In the genomic region with DNA sequence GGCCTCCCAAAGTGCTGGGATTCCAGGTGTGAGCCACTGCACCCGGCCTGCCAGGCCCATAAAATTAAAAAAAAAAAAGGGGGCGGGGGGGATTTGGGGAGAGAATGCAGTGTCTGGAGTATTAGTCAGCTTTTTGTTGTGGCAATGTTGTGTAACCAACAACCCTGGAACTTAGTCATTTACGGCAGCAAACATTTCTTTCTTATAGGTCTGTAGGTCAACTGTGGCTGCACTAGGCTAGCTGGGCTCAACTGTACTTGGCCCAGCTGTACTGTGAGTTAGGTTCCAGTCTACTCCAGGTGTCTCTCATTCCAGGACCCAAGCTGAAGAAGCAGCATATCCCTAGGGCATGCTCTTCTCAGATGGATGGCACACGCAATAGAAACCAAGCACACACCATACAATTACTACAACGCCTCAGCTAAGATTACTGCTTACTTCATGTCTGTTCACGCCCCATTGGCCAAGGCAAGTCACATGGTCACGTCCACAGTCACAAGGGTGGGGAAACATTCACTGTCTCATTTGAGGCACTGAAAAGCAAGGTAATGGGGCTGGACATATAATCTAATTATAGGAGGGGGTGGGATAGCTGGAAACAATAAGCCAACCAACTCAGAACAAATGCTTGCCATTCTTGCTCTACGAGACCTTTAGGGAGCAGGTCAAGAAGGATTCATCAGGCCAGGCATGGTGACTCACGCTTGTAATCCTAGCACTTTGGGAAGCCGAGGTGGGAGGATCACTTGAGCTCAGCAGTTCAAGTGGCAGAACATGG, we compare ENCODE assay signal across 1 cellular context.
TF ChIP-seq lines count a peak whose summit lies in the region.

No MANE protein-coding gene starts in this region.

TF ChIP-seq in K562, 482 proteins besides CTCF, POLR2A, EP300 and RAD21 (continued from another document and continues in another):
- peak; percentile 62; the same call in 1 of the 2 replicates for TF ChIP-seq JUN (IDR thresholded peaks at IDR 0.05; ENCODE audit: borderline replicate concordance, low read depth, low read length)
- no peak for TF ChIP-seq JUN (CRISPR knock-in tag; IDR thresholded peaks at IDR 0.05; ENCODE audit: borderline replicate concordance)
- no peak for TF ChIP-seq TEAD1 (CRISPR knock-in tag; IDR thresholded peaks at IDR 0.05)
- TF ChIP-seq, protein P1, sequence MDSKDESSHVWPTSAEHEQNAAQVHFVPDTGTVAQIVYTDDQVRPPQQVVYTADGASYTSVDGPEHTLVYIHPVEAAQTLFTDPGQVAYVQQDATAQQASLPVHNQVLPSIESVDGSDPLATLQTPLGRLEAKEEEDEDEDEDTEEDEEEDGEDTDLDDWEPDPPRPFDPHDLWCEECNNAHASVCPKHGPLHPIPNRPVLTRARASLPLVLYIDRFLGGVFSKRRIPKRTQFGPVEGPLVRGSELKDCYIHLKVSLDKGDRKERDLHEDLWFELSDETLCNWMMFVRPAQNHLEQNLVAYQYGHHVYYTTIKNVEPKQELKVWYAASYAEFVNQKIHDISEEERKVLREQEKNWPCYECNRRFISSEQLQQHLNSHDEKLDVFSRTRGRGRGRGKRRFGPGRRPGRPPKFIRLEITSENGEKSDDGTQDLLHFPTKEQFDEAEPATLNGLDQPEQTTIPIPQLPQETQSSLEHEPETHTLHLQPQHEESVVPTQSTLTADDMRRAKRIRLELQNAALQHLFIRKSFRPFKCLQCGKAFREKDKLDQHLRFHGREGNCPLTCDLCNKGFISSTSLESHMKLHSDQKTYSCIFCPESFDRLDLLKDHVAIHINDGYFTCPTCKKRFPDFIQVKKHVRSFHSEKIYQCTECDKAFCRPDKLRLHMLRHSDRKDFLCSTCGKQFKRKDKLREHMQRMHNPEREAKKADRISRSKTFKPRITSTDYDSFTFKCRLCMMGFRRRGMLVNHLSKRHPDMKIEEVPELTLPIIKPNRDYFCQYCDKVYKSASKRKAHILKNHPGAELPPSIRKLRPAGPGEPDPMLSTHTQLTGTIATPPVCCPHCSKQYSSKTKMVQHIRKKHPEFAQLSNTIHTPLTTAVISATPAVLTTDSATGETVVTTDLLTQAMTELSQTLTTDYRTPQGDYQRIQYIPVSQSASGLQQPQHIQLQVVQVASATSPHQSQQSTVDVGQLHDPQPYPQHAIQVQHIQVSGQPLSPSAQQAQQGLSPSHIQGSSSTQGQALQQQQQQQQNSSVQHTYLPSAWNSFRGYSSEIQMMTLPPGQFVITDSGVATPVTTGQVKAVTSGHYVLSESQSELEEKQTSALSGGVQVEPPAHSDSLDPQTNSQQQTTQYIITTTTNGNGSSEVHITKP (IDR thresholded peaks at IDR 0.05; ENCODE audit: partially characterized antibody), result peak; percentile 5
- no peak for TF ChIP-seq CCAR2 (IDR thresholded peaks at IDR 0.05; ENCODE audit: low read depth, low read length)
- TF ChIP-seq NCOR1 (IDR thresholded peaks at IDR 0.05), result no peak
- TF ChIP-seq RAD51 (IDR thresholded peaks at IDR 0.05; ENCODE audit: borderline replicate concordance, low read depth), result peak; percentile 94
- TF ChIP-seq, protein P2, sequence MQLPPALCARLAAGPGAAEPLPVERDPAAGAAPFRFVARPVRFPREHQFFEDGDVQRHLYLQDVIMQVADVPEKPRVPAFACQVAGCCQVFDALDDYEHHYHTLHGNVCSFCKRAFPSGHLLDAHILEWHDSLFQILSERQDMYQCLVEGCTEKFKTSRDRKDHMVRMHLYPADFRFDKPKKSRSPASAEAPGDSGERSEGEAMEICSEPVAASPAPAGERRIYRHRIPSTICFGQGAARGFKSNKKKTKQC (CRISPR knock-in tag; IDR thresholded peaks at IDR 0.05), result no peak
- TF ChIP-seq ZNF764 (CRISPR knock-in tag; IDR thresholded peaks at IDR 0.05; ENCODE audit: low read depth), result peak; percentile 88
- TF ChIP-seq, protein P3, sequence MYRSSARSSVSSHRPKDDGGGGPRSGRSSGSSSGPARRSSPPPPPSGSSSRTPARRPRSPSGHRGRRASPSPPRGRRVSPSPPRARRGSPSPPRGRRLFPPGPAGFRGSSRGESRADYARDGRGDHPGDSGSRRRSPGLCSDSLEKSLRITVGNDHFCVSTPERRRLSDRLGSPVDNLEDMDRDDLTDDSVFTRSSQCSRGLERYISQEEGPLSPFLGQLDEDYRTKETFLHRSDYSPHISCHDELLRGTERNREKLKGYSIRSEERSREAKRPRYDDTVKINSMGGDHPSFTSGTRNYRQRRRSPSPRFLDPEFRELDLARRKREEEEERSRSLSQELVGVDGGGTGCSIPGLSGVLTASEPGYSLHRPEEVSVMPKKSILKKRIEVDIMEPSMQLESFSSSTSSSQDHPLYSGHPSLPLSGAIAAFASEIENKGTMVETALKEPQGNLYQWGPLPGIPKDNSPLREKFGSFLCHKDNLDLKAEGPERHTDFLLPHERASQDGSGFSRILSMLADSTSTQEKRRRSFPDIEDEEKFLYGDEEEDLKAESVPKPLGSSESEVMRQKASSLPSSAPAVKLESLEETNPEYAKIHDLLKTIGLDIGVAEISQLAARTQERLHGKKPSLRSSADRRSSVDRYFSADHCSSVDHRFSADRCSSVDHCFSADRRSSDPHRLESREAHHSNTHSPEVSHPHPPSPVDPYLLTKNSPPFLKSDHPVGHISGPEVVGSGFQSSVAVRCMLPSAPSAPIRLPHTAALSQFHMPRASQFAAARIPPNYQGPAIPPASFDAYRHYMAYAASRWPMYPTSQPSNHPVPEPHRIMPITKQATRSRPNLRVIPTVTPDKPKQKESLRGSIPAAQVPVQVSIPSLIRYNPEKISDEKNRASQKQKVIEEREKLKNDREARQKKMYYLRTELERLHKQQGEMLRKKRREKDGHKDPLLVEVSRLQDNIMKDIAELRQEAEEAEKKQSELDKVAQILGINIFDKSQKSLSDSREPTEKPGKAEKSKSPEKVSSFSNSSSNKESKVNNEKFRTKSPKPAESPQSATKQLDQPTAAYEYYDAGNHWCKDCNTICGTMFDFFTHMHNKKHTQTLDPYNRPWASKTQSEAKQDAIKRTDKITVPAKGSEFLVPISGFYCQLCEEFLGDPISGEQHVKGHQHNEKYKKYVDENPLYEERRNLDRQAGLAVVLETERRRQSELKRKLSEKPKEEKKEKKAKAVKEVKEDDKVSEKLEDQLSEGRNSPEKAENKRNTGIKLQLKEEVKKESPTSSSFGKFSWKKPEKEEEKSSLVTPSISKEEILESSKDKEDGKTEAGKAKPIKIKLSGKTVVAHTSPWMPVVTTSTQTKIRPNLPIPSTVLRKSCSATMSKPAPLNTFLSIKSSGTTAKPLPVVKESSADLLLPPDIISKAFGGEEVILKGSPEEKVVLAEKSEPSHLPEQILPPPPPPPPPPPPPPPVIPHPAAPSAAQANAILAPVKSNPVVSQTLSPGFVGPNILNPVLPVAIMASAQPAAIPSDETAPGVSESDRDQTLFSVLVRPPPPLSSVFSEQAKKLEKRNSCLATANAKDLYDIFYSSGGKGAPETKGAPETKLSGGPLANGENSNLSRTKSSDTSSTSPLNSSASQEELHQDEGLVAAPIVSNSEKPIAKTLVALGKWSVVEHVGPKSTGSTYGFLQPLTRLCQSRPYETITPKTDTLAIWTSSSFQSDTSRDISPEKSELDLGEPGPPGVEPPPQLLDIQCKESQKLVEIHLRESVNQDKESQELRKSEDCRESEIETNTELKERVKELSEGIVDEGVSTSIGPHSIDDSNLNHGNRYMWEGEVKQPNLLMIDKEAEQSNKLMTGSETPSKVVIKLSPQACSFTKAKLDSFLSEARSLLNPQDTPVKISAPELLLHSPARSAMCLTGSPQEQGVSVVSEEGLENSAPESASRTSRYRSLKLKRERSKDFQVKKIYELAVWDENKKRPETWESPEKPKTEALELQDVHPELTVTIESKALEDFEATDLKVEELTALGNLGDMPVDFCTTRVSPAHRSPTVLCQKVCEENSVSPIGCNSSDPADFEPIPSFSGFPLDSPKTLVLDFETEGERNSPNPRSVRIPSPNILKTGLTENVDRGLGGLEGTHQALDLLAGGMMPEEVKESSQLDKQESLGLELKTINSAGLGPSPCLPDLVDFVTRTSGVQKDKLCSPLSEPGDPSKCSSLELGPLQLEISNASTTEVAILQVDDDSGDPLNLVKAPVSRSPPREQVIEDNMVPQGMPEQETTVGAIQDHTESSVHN (IDR thresholded peaks at IDR 0.05; ENCODE audit: borderline replicate concordance in 1 of 2, low read depth in 1 of 2), result no peak
- no peak for TF ChIP-seq HNRNPUL1 (IDR thresholded peaks at IDR 0.05; ENCODE audit: low read length)
- TF ChIP-seq ZNF24 (IDR thresholded peaks at IDR 0.05), result 0 out of 2 replicates have a peak, but pooled peaks have one; percentile 32
- TF ChIP-seq, protein P4, sequence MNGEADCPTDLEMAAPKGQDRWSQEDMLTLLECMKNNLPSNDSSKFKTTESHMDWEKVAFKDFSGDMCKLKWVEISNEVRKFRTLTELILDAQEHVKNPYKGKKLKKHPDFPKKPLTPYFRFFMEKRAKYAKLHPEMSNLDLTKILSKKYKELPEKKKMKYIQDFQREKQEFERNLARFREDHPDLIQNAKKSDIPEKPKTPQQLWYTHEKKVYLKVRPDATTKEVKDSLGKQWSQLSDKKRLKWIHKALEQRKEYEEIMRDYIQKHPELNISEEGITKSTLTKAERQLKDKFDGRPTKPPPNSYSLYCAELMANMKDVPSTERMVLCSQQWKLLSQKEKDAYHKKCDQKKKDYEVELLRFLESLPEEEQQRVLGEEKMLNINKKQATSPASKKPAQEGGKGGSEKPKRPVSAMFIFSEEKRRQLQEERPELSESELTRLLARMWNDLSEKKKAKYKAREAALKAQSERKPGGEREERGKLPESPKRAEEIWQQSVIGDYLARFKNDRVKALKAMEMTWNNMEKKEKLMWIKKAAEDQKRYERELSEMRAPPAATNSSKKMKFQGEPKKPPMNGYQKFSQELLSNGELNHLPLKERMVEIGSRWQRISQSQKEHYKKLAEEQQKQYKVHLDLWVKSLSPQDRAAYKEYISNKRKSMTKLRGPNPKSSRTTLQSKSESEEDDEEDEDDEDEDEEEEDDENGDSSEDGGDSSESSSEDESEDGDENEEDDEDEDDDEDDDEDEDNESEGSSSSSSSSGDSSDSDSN (IDR thresholded peaks at IDR 0.05; ENCODE audit: borderline replicate concordance in 1 of 2, low read depth in 2 of 2, low read length in 2 of 2), result no peak
- TF ChIP-seq ESRRB (CRISPR knock-in tag; IDR thresholded peaks at IDR 0.05; ENCODE audit: borderline replicate concordance), result no peak
- TF ChIP-seq, protein P5, sequence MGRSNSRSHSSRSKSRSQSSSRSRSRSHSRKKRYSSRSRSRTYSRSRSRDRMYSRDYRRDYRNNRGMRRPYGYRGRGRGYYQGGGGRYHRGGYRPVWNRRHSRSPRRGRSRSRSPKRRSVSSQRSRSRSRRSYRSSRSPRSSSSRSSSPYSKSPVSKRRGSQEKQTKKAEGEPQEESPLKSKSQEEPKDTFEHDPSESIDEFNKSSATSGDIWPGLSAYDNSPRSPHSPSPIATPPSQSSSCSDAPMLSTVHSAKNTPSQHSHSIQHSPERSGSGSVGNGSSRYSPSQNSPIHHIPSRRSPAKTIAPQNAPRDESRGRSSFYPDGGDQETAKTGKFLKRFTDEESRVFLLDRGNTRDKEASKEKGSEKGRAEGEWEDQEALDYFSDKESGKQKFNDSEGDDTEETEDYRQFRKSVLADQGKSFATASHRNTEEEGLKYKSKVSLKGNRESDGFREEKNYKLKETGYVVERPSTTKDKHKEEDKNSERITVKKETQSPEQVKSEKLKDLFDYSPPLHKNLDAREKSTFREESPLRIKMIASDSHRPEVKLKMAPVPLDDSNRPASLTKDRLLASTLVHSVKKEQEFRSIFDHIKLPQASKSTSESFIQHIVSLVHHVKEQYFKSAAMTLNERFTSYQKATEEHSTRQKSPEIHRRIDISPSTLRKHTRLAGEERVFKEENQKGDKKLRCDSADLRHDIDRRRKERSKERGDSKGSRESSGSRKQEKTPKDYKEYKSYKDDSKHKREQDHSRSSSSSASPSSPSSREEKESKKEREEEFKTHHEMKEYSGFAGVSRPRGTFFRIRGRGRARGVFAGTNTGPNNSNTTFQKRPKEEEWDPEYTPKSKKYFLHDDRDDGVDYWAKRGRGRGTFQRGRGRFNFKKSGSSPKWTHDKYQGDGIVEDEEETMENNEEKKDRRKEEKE (IDR thresholded peaks at IDR 0.05; ENCODE audit: borderline replicate concordance in 1 of 2, control insufficient read depth in 1 of 2, low read depth in 2 of 2, low read length in 1 of 2), result no peak
- TF ChIP-seq PML (IDR thresholded peaks at IDR 0.05; ENCODE audit: low read length), result no peak
- peak in 1 of 2 experiments; percentile 53; a peak in 1 of 4 replicates for TF ChIP-seq MAZ (CRISPR knock-in tag; conservative IDR thresholded peaks at IDR 0.05 in 1 of 2, IDR thresholded peaks at IDR 0.05 in 1 of 2)
- no peak for TF ChIP-seq BRF1 (IDR thresholded peaks at IDR 0.05; ENCODE audit: borderline replicate concordance, extremely low read depth, insufficient read length)
- TF ChIP-seq ZNF143 (CRISPR knock-in tag; IDR thresholded peaks at IDR 0.05), result no peak
- no peak for TF ChIP-seq ZNF140 (CRISPR knock-in tag; IDR thresholded peaks at IDR 0.05)
- no peak for TF ChIP-seq ZNF311 (CRISPR knock-in tag; IDR thresholded peaks at IDR 0.05)
- no peak for TF ChIP-seq RBM39 (optimal IDR thresholded peaks at IDR 0.05; ENCODE audit: low read depth, low read length)
- no peak for TF ChIP-seq GATAD2B (IDR thresholded peaks at IDR 0.05; ENCODE audit: borderline replicate concordance)
- TF ChIP-seq, protein P6, sequence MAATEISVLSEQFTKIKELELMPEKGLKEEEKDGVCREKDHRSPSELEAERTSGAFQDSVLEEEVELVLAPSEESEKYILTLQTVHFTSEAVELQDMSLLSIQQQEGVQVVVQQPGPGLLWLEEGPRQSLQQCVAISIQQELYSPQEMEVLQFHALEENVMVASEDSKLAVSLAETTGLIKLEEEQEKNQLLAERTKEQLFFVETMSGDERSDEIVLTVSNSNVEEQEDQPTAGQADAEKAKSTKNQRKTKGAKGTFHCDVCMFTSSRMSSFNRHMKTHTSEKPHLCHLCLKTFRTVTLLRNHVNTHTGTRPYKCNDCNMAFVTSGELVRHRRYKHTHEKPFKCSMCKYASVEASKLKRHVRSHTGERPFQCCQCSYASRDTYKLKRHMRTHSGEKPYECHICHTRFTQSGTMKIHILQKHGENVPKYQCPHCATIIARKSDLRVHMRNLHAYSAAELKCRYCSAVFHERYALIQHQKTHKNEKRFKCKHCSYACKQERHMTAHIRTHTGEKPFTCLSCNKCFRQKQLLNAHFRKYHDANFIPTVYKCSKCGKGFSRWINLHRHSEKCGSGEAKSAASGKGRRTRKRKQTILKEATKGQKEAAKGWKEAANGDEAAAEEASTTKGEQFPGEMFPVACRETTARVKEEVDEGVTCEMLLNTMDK (IDR thresholded peaks at IDR 0.05; ENCODE audit: borderline replicate concordance, insufficient read depth, low read depth, low read length, poor library complexity, severe bottlenecking), result no peak
- TF ChIP-seq CHD2 (IDR thresholded peaks at IDR 0.05; ENCODE audit: low read depth, low read length), result no peak
- TF ChIP-seq ZBED1 (IDR thresholded peaks at IDR 0.05), result no peak
